ENCODE assay signal across 1 cellular context in genomic region chr14:23286020-23286903, GRCh38.
TF ChIP-seq lines count a peak whose summit lies in the region.

Gene HOMEZ, minus strand, starts transcription at chr14:23286132. Its CDS starts 180 bp downstream, at chr14:23285952.

TF ChIP-seq in H1, 55 proteins besides CTCF, POLR2A, EP300 and RAD21 (continued from another document):
- TF ChIP-seq CREB1 (IDR thresholded peaks at IDR 0.05) (peak; percentile 57; the same call in 1 of the 2 replicates), MAX (IDR thresholded peaks at IDR 0.05) (peak; percentile 26), TBP (IDR thresholded peaks at IDR 0.05; ENCODE audit: low read depth, low read length) (peak; percentile 4; the same call in 1 of the 2 replicates), BACH1 (IDR thresholded peaks at IDR 0.05; ENCODE audit: low read length) (peak; percentile 88), RXRA (IDR thresholded peaks at IDR 0.05; ENCODE audit: insufficient read depth, low read depth, low read length) (no peak), TAF1 (IDR thresholded peaks at IDR 0.05; ENCODE audit: low read depth, low read length) (0 out of 2 replicates have a peak, but pooled peaks have one; percentile 35), YY1 (IDR thresholded peaks at IDR 0.05; ENCODE audit: low read depth, low read length) (no peak), CHD2 (IDR thresholded peaks at IDR 0.05; ENCODE audit: low read length) (peak; percentile 73), TAF7 (optimal IDR thresholded peaks at IDR 0.05; ENCODE audit: borderline replicate concordance, low read depth, low read length) (peak; percentile 64)
- TF ChIP-seq, protein P1, sequence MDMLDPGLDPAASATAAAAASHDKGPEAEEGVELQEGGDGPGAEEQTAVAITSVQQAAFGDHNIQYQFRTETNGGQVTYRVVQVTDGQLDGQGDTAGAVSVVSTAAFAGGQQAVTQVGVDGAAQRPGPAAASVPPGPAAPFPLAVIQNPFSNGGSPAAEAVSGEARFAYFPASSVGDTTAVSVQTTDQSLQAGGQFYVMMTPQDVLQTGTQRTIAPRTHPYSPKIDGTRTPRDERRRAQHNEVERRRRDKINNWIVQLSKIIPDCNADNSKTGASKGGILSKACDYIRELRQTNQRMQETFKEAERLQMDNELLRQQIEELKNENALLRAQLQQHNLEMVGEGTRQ (IDR thresholded peaks at IDR 0.05; ENCODE audit: low read length) = no peak
TF ChIP-seq in H1: peak in this region for 15.
